ENCODE assay signal across 1 cellular context in genomic region chr3:49655731-49656285, GRCh38.
TF ChIP-seq lines count a peak whose summit lies in the region.

No MANE protein-coding gene starts in this region.

TF ChIP-seq in H1, 55 proteins besides CTCF, POLR2A, EP300 and RAD21:
- TF ChIP-seq RBBP5 (IDR thresholded peaks at IDR 0.05; ENCODE audit: borderline replicate concordance, low read depth, low read length) (no peak), HDAC6 (IDR thresholded peaks at IDR 0.05; ENCODE audit: low read depth, low read length) (no peak), CHD1 (IDR thresholded peaks at IDR 0.05; ENCODE audit: low read depth, low read length) (no peak), SUZ12 (IDR thresholded peaks at IDR 0.05; ENCODE audit: low read length) (no peak), POU5F1 (IDR thresholded peaks at IDR 0.05; ENCODE audit: low read depth, low read length) (no peak), CBX5 (IDR thresholded peaks at IDR 0.05; ENCODE audit: low read depth, low read length) (no peak), GTF2F1 (IDR thresholded peaks at IDR 0.05; ENCODE audit: borderline replicate concordance, low read depth, low read length) (no peak), CBX8 (IDR thresholded peaks at IDR 0.05; ENCODE audit: borderline replicate concordance, low read depth, low read length) (no peak), MAX (IDR thresholded peaks at IDR 0.05) (no peak), JUN (IDR thresholded peaks at IDR 0.05; ENCODE audit: low read depth, low read length) (no peak)
